ENCODE assay signal across 12 cellular contexts in genomic region chr2:28586864-28587263, GRCh38.
DNase-seq lines count a peak whose midpoint lies in the region; ATAC-seq, FAIRE-seq and TF ChIP-seq lines count a peak whose summit lies in the region.
"Had no signal": no experiment of that assay in that cellular context is flagged by ENCODE, and none has a peak within 500 bp of the region (broad histone marks: within the 10 kb centered on the region; RNA-seq: fewer than 3 reads in every experiment).

No MANE protein-coding gene starts in this region.

- ATAC-seq in GM12878 = peak; percentile 76
- no peak for ATAC-seq in GM19395 (IDR thresholded peaks at IDR 0.05; ENCODE audit: unreplicated experiment)

- CTCF ChIA-PET in GM12878 (lab: Yijun Ruan, JAX) = interaction anchor here (1.2 to 1.6 kb wide), 2 partner anchors 8 to 19 kb away, joined by 3 to 9 read pairs; no protein-coding TSS in a partner anchor

- 3% methylated on average over 6 of the region's 6 CpGs for WGBS in GM12878 (ENCODE audit: insufficient coverage, insufficient replicate concordance, low lambda C conversion rate, missing lambda C conversion rate)
- WGBS in transverse colon (ENCODE audit: low coverage in 1 of 2), 2 donors = 69% methylated on average over 6 of the region's 6 CpGs; no CpG with 5 or more reads in 1 of the 2 donors

- no peak overlapping the region for H2AFZ ChIP-seq in GM12878 (ENCODE audit: control insufficient read depth, low read depth, low read length)

- H4K20me1 ChIP-seq in GM12878 (ENCODE audit: control insufficient read depth, insufficient read depth) = no peaks in the 10 kb centered on the region

- H3K27me3 ChIP-seq in GM12878 (replicated peaks in 1 of 2; ENCODE audit: control insufficient read depth in 2 of 2, insufficient read depth in 2 of 2, low read length in 1 of 2) (no peaks in the 10 kb centered on the region), transverse colon (no peaks in the 10 kb centered on the region)

- H3K4me3 ChIP-seq in GM12878 = no peak overlapping the region
- no peak overlapping the region for H3K4me3 ChIP-seq in transverse colon
- H3K4me3 ChIP-seq: smooth muscle cell had no signal

- intact Hi-C loops in GM12878 (cut with micrococcal nuclease; ENCODE audit: unreplicated experiment) = no loop called here
- intact Hi-C loops in transverse colon (cut with DNase I; ENCODE audit: low total_unique reads) = no loop called here

- POLR2A ChIA-PET in GM12878 (lab: Charles Lee) = no interaction called here

- SMC1A ChIA-PET in GM12878 (lab: Charles Lee; ENCODE audit: uncharacterized antibody, unreplicated experiment) = interaction anchor here (0.6 to 1.5 kb wide), 2 partner anchors 15 to 168 kb away, joined by 3 to 6 read pairs; no protein-coding TSS in a partner anchor

- TF ChIP-seq POLR2A in GM12878 (IDR thresholded peaks at IDR 0.05; ENCODE audit: low read depth, low read length) = no peak
- no peak for TF ChIP-seq POLR2A in transverse colon (IDR thresholded peaks at IDR 0.05)

- TF ChIP-seq EP300 in GM12878 (IDR thresholded peaks at IDR 0.05; ENCODE audit: borderline replicate concordance in 1 of 2, control insufficient read depth in 1 of 2, low read depth in 2 of 2, low read length in 2 of 2) = peak in 1 of 2 experiments; percentile 30; a peak in 1 of 4 replicates
- TF ChIP-seq EP300 in transverse colon (IDR thresholded peaks at IDR 0.05; ENCODE audit: low read depth) = no peak

- H3K4me2 ChIP-seq in GM12878 (ENCODE audit: control insufficient read depth, insufficient read depth) = peak overlapping the region; percentile 52; the same call in 1 of the 2 replicates
- H3K4me2 ChIP-seq: smooth muscle cell had no signal

- FAIRE-seq in GM12878 (lab: Jason Lieb, UNC) = no peak

- TF ChIP-seq CTCF in GM12878 (IDR thresholded peaks at IDR 0.05 in 2 of 3, conservative IDR thresholded peaks at IDR 0.05 in 1 of 3; ENCODE audit: control insufficient read depth in 2 of 3, extremely low read depth in 1 of 3, insufficient read depth in 1 of 3, low read depth in 3 of 3, low read length in 3 of 3) (no peak), transverse colon (IDR thresholded peaks at IDR 0.05) (no peak)

- H3K27ac ChIP-seq in GM12878 (ENCODE audit: control insufficient read depth, insufficient read depth) (no peak overlapping the region), transverse colon (no peak overlapping the region)

- H3K9ac ChIP-seq in GM12878 (ENCODE audit: control insufficient read depth, insufficient read depth, low read length) = no peak overlapping the region

- no TSS peak for BruUV-seq in GM12878 (replicated peaks; lab: Mats Ljungman, UMichigan)

- H3K9me3 ChIP-seq in GM12878 (replicated peaks; ENCODE audit: control insufficient read depth, insufficient read depth, low read length) (no peaks in the 10 kb centered on the region), transverse colon (no peaks in the 10 kb centered on the region)

- peak; percentile 75 for DNase-seq in activated CD8-positive, alpha-beta memory T cell treated with anti-CD3 and anti-CD28 coated beads for 24 hours
- DNase-seq in activated CD8-positive, alpha-beta memory T cell treated with anti-CD3 and anti-CD28 coated beads, Interleukin-2, amount 50 U/mL, for 48 hours = no peak
- DNase-seq in activated CD4-positive, alpha-beta T cell treated with anti-CD3 and anti-CD28 coated beads, Interleukin-2, amount 50 U/mL, for 4 hours = peak; percentile 29 to 32
- DNase-seq in GM12878 (ENCODE audit: low read depth, low spot score) (no peak), transverse colon (no peak), NCI-H510A treated with DMSO at 0.1 percent for 48 hours (lab: John Stamatoyannopoulos, UW) (no peak)
- peak; percentile 22 to 71 (median 44) for DNase-seq in stimulated activated naive CD4-positive, alpha-beta T cell (lab: John Stamatoyannopoulos, UW)
- DNase-seq: 8988T, H7, NCI-H82 had no signal

- no peak for TF ChIP-seq RAD21 in GM12878 (IDR thresholded peaks at IDR 0.05; ENCODE audit: insufficient read depth, low read depth, low read length)

- RAD21 ChIA-PET in GM12878 (lab: Charles Lee; ENCODE audit: unreplicated experiment) = no interaction called here

- no peaks in the 10 kb centered on the region for H3K36me3 ChIP-seq in GM12878 (ENCODE audit: control insufficient read depth in 2 of 2, insufficient read depth in 2 of 2, low read length in 1 of 2)
- H3K36me3 ChIP-seq in transverse colon = no peaks in the 10 kb centered on the region

- H3K4me1 ChIP-seq in GM12878 (ENCODE audit: control insufficient read depth, insufficient read depth, low read length) (peaks cover 7% of the 10 kb centered on the region; the same call in 1 of the 2 replicates), transverse colon (peaks cover 0 to 7% (median 6%) of the 10 kb centered on the region in 4 donors)

- in situ Hi-C loops in GM12878 (cut with MboI) = no loop called here
- in situ Hi-C loops in transverse colon (cut with MboI; ENCODE audit: low pct_ligation_motif_present in 1 of 4, low pct_unique_long_range_greater_than_20kb in 1 of 4, low sequenced_read_pairs in 3 of 4) = loop anchor here in 2 of 4 donors (25.0 kb wide), 2 partner anchors 300 to 625 kb away; partner anchors contain the start of gene WDR43 (in 1 of the 2)

- H3K79me2 ChIP-seq in GM12878 (ENCODE audit: control insufficient read depth, insufficient read depth, low read length) = no peaks in the 10 kb centered on the region

TF ChIP-seq in GM12878, 131 proteins besides CTCF, POLR2A, EP300 and RAD21 (continues in another document):
- TF ChIP-seq TCF12 (IDR thresholded peaks at IDR 0.05; ENCODE audit: low read depth, low read length) (peak; percentile 81; the same call in 1 of the 2 replicates), SP1 (IDR thresholded peaks at IDR 0.05; ENCODE audit: low read depth, low read length) (peak; percentile 35), SREBF2 (IDR thresholded peaks at IDR 0.05; ENCODE audit: low read length) (no peak), TCF3 (IDR thresholded peaks at IDR 0.05; ENCODE audit: borderline replicate concordance, insufficient read depth, low read depth, low read length) (0 out of 2 replicates have a peak, but pooled peaks have one; percentile 30), EED (IDR thresholded peaks at IDR 0.05; ENCODE audit: low read depth) (peak; percentile 64), ELK1 (IDR thresholded peaks at IDR 0.05; ENCODE audit: low read depth, low read length) (no peak), TBL1XR1 (IDR thresholded peaks at IDR 0.05; ENCODE audit: low read depth, low read length) (no peak; the same call in 1 of the 2 replicates), RELB (IDR thresholded peaks at IDR 0.05; ENCODE audit: low read depth) (no peak), GABPA (IDR thresholded peaks at IDR 0.05; ENCODE audit: low read depth) (no peak), CREM (IDR thresholded peaks at IDR 0.05; ENCODE audit: low read depth) (peak; percentile 36; the same call in 1 of the 2 replicates), NR2F1 (conservative IDR thresholded peaks at IDR 0.05) (0 out of 2 replicates have a peak, but pooled peaks have one; percentile 49), BCL11A (IDR thresholded peaks at IDR 0.05; ENCODE audit: low read depth, low read length) (peak; percentile 41; the same call in 1 of the 2 replicates), ZNF274 (IDR thresholded peaks at IDR 0.05; ENCODE audit: insufficient read depth, insufficient read length) (no peak), IKZF1 (conservative IDR thresholded peaks at IDR 0.05) (peak; percentile 41; the same call in 1 of the 2 replicates), HDAC6 (IDR thresholded peaks at IDR 0.05; ENCODE audit: unreplicated experiment) (no peak), STAT3 (IDR thresholded peaks at IDR 0.05; ENCODE audit: low read depth, low read length) (no peak), KDM1A (IDR thresholded peaks at IDR 0.05; ENCODE audit: borderline replicate concordance) (no peak), SUZ12 (IDR thresholded peaks at IDR 0.05; ENCODE audit: unreplicated experiment) (no peak), ZNF384 (IDR thresholded peaks at IDR 0.05; ENCODE audit: borderline replicate concordance, low read depth, low read length) (no peak), PAX5 (IDR thresholded peaks at IDR 0.05; ENCODE audit: borderline replicate concordance, low read depth, low read length) (peak; percentile 88), RUNX3 (IDR thresholded peaks at IDR 0.05; ENCODE audit: low read length) (peak; percentile 93), PKNOX1 (IDR thresholded peaks at IDR 0.05) (no peak)

Comparison
In these comparisons a context has a peak if more than half of its experiments do, and no peak if none do; other contexts are left out.
1. DNase-seq: peak in activated CD8-positive, alpha-beta memory T cell treated with anti-CD3 and anti-CD28 coated beads for 24 hours (single experiment), activated CD4-positive, alpha-beta T cell treated with anti-CD3 and anti-CD28 coated beads, Interleukin-2, amount 50 U/mL, for 4 hours (2 of 2) and stimulated activated naive CD4-positive, alpha-beta T cell (6 of 6); none in activated CD8-positive, alpha-beta memory T cell treated with anti-CD3 and anti-CD28 coated beads, Interleukin-2, amount 50 U/mL, for 48 hours (single experiment), GM12878 (single experiment), transverse colon (single experiment) and NCI-H510A treated with DMSO at 0.1 percent for 48 hours (single experiment).